Comparison of ENCODE assay signal across 16 cellular contexts in the genomic region with DNA sequence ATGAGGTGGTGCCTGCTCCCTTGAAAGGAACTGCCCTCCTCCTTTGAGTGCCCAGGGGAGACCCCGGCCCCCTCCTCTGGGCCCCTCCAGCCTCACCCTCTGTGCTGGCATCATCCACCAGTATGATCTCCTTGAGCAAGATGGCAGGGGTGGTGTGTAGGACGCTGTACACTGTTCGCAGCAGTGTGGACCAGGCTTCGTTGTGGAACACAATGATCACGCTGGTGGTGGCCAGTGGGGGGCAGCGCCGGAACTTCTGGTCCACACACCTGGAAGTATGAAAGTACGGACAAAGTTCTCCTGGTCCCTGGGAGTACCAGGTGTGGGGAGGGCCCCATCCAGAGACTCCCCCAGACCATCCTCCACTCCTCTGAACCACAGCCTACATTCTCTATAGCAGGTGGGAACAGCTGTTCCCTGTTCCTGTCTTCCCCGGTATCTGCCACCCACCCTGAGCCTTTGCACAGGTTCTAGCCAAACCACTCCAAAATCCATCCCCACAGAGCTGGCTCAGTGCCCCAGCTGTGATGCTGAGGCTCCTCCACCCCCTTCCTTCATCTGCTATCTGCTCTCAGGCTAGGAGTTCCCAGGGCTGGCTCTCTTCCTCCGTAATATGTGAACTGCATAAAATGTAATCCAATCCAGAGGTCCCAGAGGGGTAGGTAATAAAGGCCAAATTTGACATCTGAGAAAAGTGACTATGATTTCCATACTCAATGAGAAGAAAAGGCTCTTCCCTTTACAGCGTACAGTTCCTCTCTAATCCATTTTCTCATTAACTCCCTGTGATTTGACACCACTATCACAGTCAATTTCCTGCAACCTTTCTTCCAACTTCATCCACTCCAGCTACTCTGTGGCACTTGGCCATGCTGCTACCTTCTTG. TPM values are rescaled to one million over a fixed set of nuclear protein-coding genes. Genes with fewer than 3 reads are reported as not detected.
DNase-seq lines count a peak whose midpoint lies in the region; ATAC-seq, FAIRE-seq and TF ChIP-seq lines count a peak whose summit lies in the region.
"Had no signal": no experiment of that assay in that cellular context is flagged by ENCODE, and none has a peak within 500 bp of the region (broad histone marks: within the 10 kb centered on the region; RNA-seq: fewer than 3 reads in every experiment).

No MANE protein-coding gene starts in this region.

- H3K23ac ChIP-seq in H1 (ENCODE audit: insufficient read length) (no peak overlapping the region), trophoblast cell (ENCODE audit: low read length) (no peak overlapping the region)

- H2AK5ac ChIP-seq in H1 (ENCODE audit: low read depth, low read length), result no peak overlapping the region
- H2AK5ac ChIP-seq in trophoblast cell (ENCODE audit: low read length), result peak overlapping the region; percentile 11

- TF ChIP-seq RAD21 in H1 (IDR thresholded peaks at IDR 0.05 in 1 of 2, conservative IDR thresholded peaks at IDR 0.05 in 1 of 2; ENCODE audit: low read depth in 2 of 2, low read length in 2 of 2), result peak in 1 of 2 experiments; percentile 36; a peak in 1 of 4 replicates

- no peak overlapping the region for H3K56ac ChIP-seq in H1 (replicated peaks; ENCODE audit: insufficient read length, low read depth, low read length)

- H4K8ac ChIP-seq in H1 (ENCODE audit: extremely low read depth, insufficient read depth, low read length) (no peak overlapping the region), trophoblast cell (ENCODE audit: low read depth, low read length) (no peak overlapping the region)

- H4K20me1 ChIP-seq in H1 (replicated peaks in 1 of 2; ENCODE audit: control insufficient read depth in 1 of 2, insufficient read depth in 2 of 2, low read length in 2 of 2), result no peaks in the 10 kb centered on the region

- POLR2A ChIA-PET in H1 (lab: Charles Lee; ENCODE audit: partially characterized antibody), result interaction anchor here (0.9 to 1.7 kb wide), 3 partner anchors 12 to 17 kb away, joined by 3 to 6 read pairs (median 3); no protein-coding TSS in a partner anchor

- H3K4ac ChIP-seq in H1 (replicated peaks; ENCODE audit: insufficient read length, low read depth, low read length) (no peak overlapping the region), trophoblast cell (ENCODE audit: low read depth, low read length) (no peak overlapping the region)

- no peak overlapping the region for H3K27ac Mint-ChIP-seq in activated naive CD8-positive, alpha-beta T cell treated with anti-CD3 and anti-CD28 coated beads for 36 hours
- no peak overlapping the region for H3K27ac Mint-ChIP-seq in activated CD4-positive, alpha-beta T cell treated with anti-CD3 and anti-CD28 coated beads, Interleukin-2, amount 10 ng/mL, durations not matched to agents 24 days and 14 days
- no peak overlapping the region for H3K27ac Mint-ChIP-seq in activated naive CD8-positive, alpha-beta T cell treated with anti-CD3 and anti-CD28 coated beads, Interleukin-2, amount 50 U/mL, for 24 hours

- no peak for TF ChIP-seq POLR2A in H1 (IDR thresholded peaks at IDR 0.05; ENCODE audit: control extremely low read depth in 1 of 2, low read depth in 2 of 2, low read length in 2 of 2)

- H2BK5ac ChIP-seq in H1 (ENCODE audit: low read depth, low read length) (no peak overlapping the region), trophoblast cell (ENCODE audit: low read depth, low read length, poor library complexity) (no peak overlapping the region)

- no peak overlapping the region for H3K4me3 Mint-ChIP-seq in activated naive CD8-positive, alpha-beta T cell treated with anti-CD3 and anti-CD28 coated beads for 36 hours
- no peak overlapping the region for H3K4me3 Mint-ChIP-seq in activated CD4-positive, alpha-beta T cell treated with anti-CD3 and anti-CD28 coated beads, Interleukin-2, amount 10 ng/mL, durations not matched to agents 24 days and 14 days
- H3K4me3 Mint-ChIP-seq in activated naive CD8-positive, alpha-beta T cell treated with anti-CD3 and anti-CD28 coated beads, Interleukin-2, amount 50 U/mL, for 24 hours, result no peak overlapping the region

- no peak overlapping the region for H4K12ac ChIP-seq in trophoblast cell (ENCODE audit: low read depth, low read length)

- H3K14ac ChIP-seq in H1 (ENCODE audit: insufficient read length) (no peak overlapping the region), trophoblast cell (ENCODE audit: low read length) (no peak overlapping the region)

- no peak overlapping the region for H2BK12ac ChIP-seq in H1 (ENCODE audit: low read depth, low read length)
- H2BK12ac ChIP-seq in trophoblast cell (ENCODE audit: low read length), result peak overlapping the region; percentile 6

- H3K27ac ChIP-seq in H1 (ENCODE audit: low read depth, low read length), result no peak overlapping the region
- no peak overlapping the region for H3K27ac ChIP-seq in trophoblast cell (ENCODE audit: low read depth, low read length)
- H3K27ac ChIP-seq: pancreas had no signal

- peaks cover 0 to 7% (median 2%) of the 10 kb centered on the region in 4 experiments; a peak in 5 of 7 replicates for H3K4me1 ChIP-seq in H1 (replicated peaks in 1 of 4; ENCODE audit: control insufficient read depth in 3 of 4, insufficient read depth in 4 of 4, low read length in 3 of 4)
- peaks cover 4 to 7% of the 10 kb centered on the region in 2 experiments for H3K4me1 ChIP-seq in trophoblast cell (ENCODE audit: control insufficient read depth in 1 of 2, insufficient read depth in 2 of 2, low read length in 2 of 2)
- H3K4me1 ChIP-seq: pancreas had no signal

- peaks cover 20% of the 10 kb centered on the region for H3K4me1 Mint-ChIP-seq in activated naive CD8-positive, alpha-beta T cell treated with anti-CD3 and anti-CD28 coated beads for 36 hours
- H3K4me1 Mint-ChIP-seq in activated CD4-positive, alpha-beta T cell treated with anti-CD3 and anti-CD28 coated beads, Interleukin-2, amount 10 ng/mL, durations not matched to agents 24 days and 14 days, result peaks cover 29% of the 10 kb centered on the region
- peaks cover 33% of the 10 kb centered on the region for H3K4me1 Mint-ChIP-seq in activated naive CD8-positive, alpha-beta T cell treated with anti-CD3 and anti-CD28 coated beads, Interleukin-2, amount 50 U/mL, for 24 hours

- H3K27me3 Mint-ChIP-seq in activated naive CD8-positive, alpha-beta T cell treated with anti-CD3 and anti-CD28 coated beads for 36 hours, result no peaks in the 10 kb centered on the region
- no peaks in the 10 kb centered on the region for H3K27me3 Mint-ChIP-seq in activated CD4-positive, alpha-beta T cell treated with anti-CD3 and anti-CD28 coated beads, Interleukin-2, amount 10 ng/mL, durations not matched to agents 24 days and 14 days
- H3K27me3 Mint-ChIP-seq in activated naive CD8-positive, alpha-beta T cell treated with anti-CD3 and anti-CD28 coated beads, Interleukin-2, amount 50 U/mL, for 24 hours, result no peaks in the 10 kb centered on the region

- H3K79me1 ChIP-seq in H1 (ENCODE audit: low read depth, low read length) (no peaks in the 10 kb centered on the region), trophoblast cell (ENCODE audit: low read length) (peaks cover 22% of the 10 kb centered on the region)

- no peak overlapping the region for H4K5ac ChIP-seq in H1 (ENCODE audit: insufficient read length, low read depth, low read length)

- no peaks in the 10 kb centered on the region; the same call in 1 of the 2 replicates for H3K23me2 ChIP-seq in H1 (ENCODE audit: low read depth, low read length)

- no peak overlapping the region for H2AFZ ChIP-seq in H1 (ENCODE audit: low read length)
- no peak overlapping the region for H2AFZ ChIP-seq in trophoblast cell (ENCODE audit: insufficient read depth, low read length, poor library complexity)

- H3K27me3 ChIP-seq in H1 (replicated peaks in 1 of 4; ENCODE audit: control insufficient read depth in 3 of 4, extremely low read depth in 1 of 4, insufficient read depth in 3 of 4, low read length in 3 of 4) (no peaks in the 10 kb centered on the region), trophoblast cell (ENCODE audit: insufficient read depth, low read length) (no peaks in the 10 kb centered on the region)
- H3K27me3 ChIP-seq: pancreas had no signal

- 85% methylated on average over 10 of the region's 11 CpGs; no CpG with 5 or more reads in 1 of the 2 experiments for WGBS in H1 (ENCODE audit: extremely low coverage in 1 of 2, insufficient coverage in 1 of 2, insufficient read length in 1 of 2, insufficient replicate concordance in 2 of 2, low coverage in 1 of 2, low lambda C conversion rate in 2 of 2, missing lambda C conversion rate in 1 of 2), 2 experiments
- WGBS in trophoblast cell (ENCODE audit: extremely low coverage, insufficient coverage, insufficient read length), result no CpG with 5 or more reads among the region's 11 CpGs

- TF ChIP-seq EP300 in H1 (IDR thresholded peaks at IDR 0.05; ENCODE audit: borderline replicate concordance in 1 of 2, low read depth in 2 of 2, low read length in 2 of 2), result no peak

- H3K18ac ChIP-seq in H1 (ENCODE audit: extremely low read depth, low read length) (no peak overlapping the region), trophoblast cell (ENCODE audit: low read length) (no peak overlapping the region)

- H3K4me2 ChIP-seq in H1 (ENCODE audit: insufficient read depth in 1 of 2, low read depth in 2 of 2, low read length in 2 of 2), result no peak overlapping the region
- no peak overlapping the region for H3K4me2 ChIP-seq in trophoblast cell (ENCODE audit: low read length)

- no peak for ATAC-seq in activated naive CD8-positive, alpha-beta T cell treated with anti-CD3 and anti-CD28 coated beads, Interleukin-2, amount 50 U/mL, for 24 hours
- ATAC-seq: pancreas had no signal

- H3K4me3 ChIP-seq in H1 (ENCODE audit: extremely low read depth in 1 of 4, insufficient read depth in 2 of 4, low read depth in 3 of 4, low read length in 4 of 4), result no peak overlapping the region
- no peak overlapping the region for H3K4me3 ChIP-seq in trophoblast cell (ENCODE audit: low read depth, low read length)
- H3K4me3 ChIP-seq: pancreas had no signal

- H3K9me3 Mint-ChIP-seq in activated naive CD8-positive, alpha-beta T cell treated with anti-CD3 and anti-CD28 coated beads for 36 hours, result no peaks in the 10 kb centered on the region
- H3K9me3 Mint-ChIP-seq in activated CD4-positive, alpha-beta T cell treated with anti-CD3 and anti-CD28 coated beads, Interleukin-2, amount 10 ng/mL, durations not matched to agents 24 days and 14 days, result no peaks in the 10 kb centered on the region
- peaks cover 5% of the 10 kb centered on the region for H3K9me3 Mint-ChIP-seq in activated naive CD8-positive, alpha-beta T cell treated with anti-CD3 and anti-CD28 coated beads, Interleukin-2, amount 50 U/mL, for 24 hours

- DNase-seq in NCI-H1105 treated with DMSO at 0.1 percent for 48 hours (lab: John Stamatoyannopoulos, UW) (peak; percentile 19), NCI-H1105 (lab: John Stamatoyannopoulos, UW) (no peak), NCI-H2107 treated with DMSO at 0.1 percent for 48 hours (lab: John Stamatoyannopoulos, UW; ENCODE audit: unreplicated experiment) (peak; percentile 97), H1 (ENCODE audit: low read depth in 1 of 2, low spot score in 2 of 2) (no peak), trophoblast cell (no peak)
- no peak for DNase-seq in activated naive CD8-positive, alpha-beta T cell treated with anti-CD3 and anti-CD28 coated beads for 36 hours
- DNase-seq in activated CD4-positive, alpha-beta T cell treated with anti-CD3 and anti-CD28 coated beads, Interleukin-2, amount 10 ng/mL, durations not matched to agents 24 days and 14 days, result no peak
- DNase-seq in activated naive CD8-positive, alpha-beta T cell treated with anti-CD3 and anti-CD28 coated beads, Interleukin-2, amount 50 U/mL, for 24 hours, result no peak
- DNase-seq: Karpas-422; NCI-H82; pancreas; SHP77; stimulated activated CD8-positive, alpha-beta memory T cell treated with anti-CD3 and anti-CD28 coated beads, Interleukin-4, amount 100 ng/mL, for 48 hours had no signal

- H3K79me2 ChIP-seq in H1 (ENCODE audit: control insufficient read depth in 1 of 2, insufficient read depth in 2 of 2, low read length in 2 of 2), result no peaks in the 10 kb centered on the region
- H3K79me2 ChIP-seq in trophoblast cell (ENCODE audit: control insufficient read depth, insufficient read depth, low read length, poor library complexity), result peaks cover 2% of the 10 kb centered on the region

- H3K36me3 ChIP-seq in H1 (ENCODE audit: control insufficient read depth in 2 of 4, insufficient read depth in 4 of 4, low read length in 3 of 4) (peaks cover 4 to 13% (median 8%) of the 10 kb centered on the region in 4 experiments; a peak in 6 of 8 replicates), trophoblast cell (ENCODE audit: control insufficient read depth in 1 of 2, insufficient read depth in 2 of 2, low read length in 2 of 2) (peaks cover 54 to 77% of the 10 kb centered on the region in 2 experiments)

- H3K9ac ChIP-seq in H1 (replicated peaks in 1 of 4; ENCODE audit: extremely low read depth in 1 of 4, low read depth in 3 of 4, low read length in 3 of 4) (no peak overlapping the region), trophoblast cell (ENCODE audit: low read length) (peak overlapping the region; percentile 11)

- H2BK20ac ChIP-seq in H1 (ENCODE audit: low read length), result no peak overlapping the region

- TF ChIP-seq CTCF in H1 (IDR thresholded peaks at IDR 0.05; ENCODE audit: control extremely low read depth in 1 of 3, insufficient read depth in 1 of 3, low read depth in 1 of 3, low read length in 3 of 3), result peak in 2 of 3 experiments; percentile 33 to 49; a peak in 2 of 4 replicates

- FAIRE-seq in H1 (lab: Jason Lieb, UNC), result no peak
- FAIRE-seq: pancreas had no signal

- no peak overlapping the region for H2BK15ac ChIP-seq in H1 (ENCODE audit: low read length)

- CTCF ChIA-PET in H1 (lab: Charles Lee; ENCODE audit: partially characterized antibody), result interaction anchor here (0.8 to 2.6 kb wide), 10 partner anchors 9 to 155 kb away, joined by 3 to 8 read pairs (median 4); partner anchors contain the start of gene GALNT6

- H3K36me3 Mint-ChIP-seq in activated naive CD8-positive, alpha-beta T cell treated with anti-CD3 and anti-CD28 coated beads for 36 hours, result peaks cover 57% of the 10 kb centered on the region
- H3K36me3 Mint-ChIP-seq in activated CD4-positive, alpha-beta T cell treated with anti-CD3 and anti-CD28 coated beads, Interleukin-2, amount 10 ng/mL, durations not matched to agents 24 days and 14 days (ENCODE audit: low read depth), result peaks cover 47% of the 10 kb centered on the region
- H3K36me3 Mint-ChIP-seq in activated naive CD8-positive, alpha-beta T cell treated with anti-CD3 and anti-CD28 coated beads, Interleukin-2, amount 50 U/mL, for 24 hours (ENCODE audit: low read depth), result peaks cover 76% of the 10 kb centered on the region

- H3K9me3 ChIP-seq in H1 (ENCODE audit: insufficient read depth in 2 of 2, low read depth in 1 of 2, low read length in 1 of 2) (no peaks in the 10 kb centered on the region), trophoblast cell (ENCODE audit: insufficient read depth, low read depth, low read length) (peaks cover 1% of the 10 kb centered on the region)
- H3K9me3 ChIP-seq: pancreas had no signal

- no peak overlapping the region for H4K91ac ChIP-seq in H1 (replicated peaks; ENCODE audit: insufficient read length, low read length)
- no peak overlapping the region for H4K91ac ChIP-seq in trophoblast cell (ENCODE audit: low read depth, low read length)

- H2BK120ac ChIP-seq in H1 (replicated peaks; ENCODE audit: low read depth, low read length) (no peak overlapping the region), trophoblast cell (ENCODE audit: insufficient read depth, low read length, poor library complexity) (peak overlapping the region; percentile 28)

- intact Hi-C loops in activated CD4-positive, alpha-beta T cell treated with anti-CD3 and anti-CD28 coated beads, Interleukin-2, amount 10 ng/mL, durations not matched to agents 24 days and 14 days (cut with micrococcal nuclease), result no loop called here

RNA-seq across cellular contexts. Expression of gene GALNT6, which starts 13.9 kb away (rescaled TPM):
- total RNA-seq in H1 (2021; fragmentation: NEBNext Ultra II Directional; extraction: Animal tissue kit (Norgen Biotek cat#: 25700)), result 10.7 and 12.5 TPM in 2 replicates
- polyA plus RNA-seq in H1 (2011; rRNA removed), result 5.8 and 11.1 TPM in 2 replicates
- 10.8 TPM for polyA plus RNA-seq in H1 (2011; cell fraction: cytosol; rRNA removed)
- polyA plus RNA-seq in H1 (2011; cell fraction: nucleus; rRNA removed), result 18.6 TPM
- polyA plus RNA-seq in H1 (2012, experiment 1 of 2), result 8.3 to 10.9 TPM (median 9.0 TPM) in 4 replicates
- 3.2 TPM for polyA plus RNA-seq in H1 (2012, experiment 2 of 2)
- polyA plus RNA-seq in H1 (2013, experiment 1 of 2), result 11.5 TPM
- 13.3 TPM for polyA plus RNA-seq in H1 (2013, experiment 2 of 2)
- polyA minus RNA-seq in H1 (2011; rRNA and poly(A)+ RNA removed), result 13.1 and 21.2 TPM in 2 replicates
- 10.8 TPM for polyA minus RNA-seq in H1 (2011; cell fraction: cytosol; rRNA and poly(A)+ RNA removed)
- 21.6 TPM for polyA minus RNA-seq in H1 (2011; cell fraction: nucleus; rRNA and poly(A)+ RNA removed)
- 65.5 and 68.0 TPM in 2 replicates for polyA plus RNA-seq in trophoblast cell (2013)
- 10 to 100 TPM; 19.0 to 19.9 TPM for total RNA-seq in activated naive CD8-positive, alpha-beta T cell treated with anti-CD3 and anti-CD28 coated beads for 36 hours
- 10.7 and 12.8 TPM in 2 replicates for total RNA-seq in activated CD4-positive, alpha-beta T cell treated with anti-CD3 and anti-CD28 coated beads, Interleukin-2, amount 10 ng/mL, durations not matched to agents 24 days and 14 days

RNA-seq across cellular contexts. Expression of gene CELA1, which starts 30.9 kb away (rescaled TPM):
- not detected in 2 replicates for total RNA-seq in H1 (2021; fragmentation: NEBNext Ultra II Directional; extraction: Animal tissue kit (Norgen Biotek cat#: 25700))
- polyA plus RNA-seq in H1 (2011; rRNA removed), result 0.09 TPM in 1 of 2 replicates, not detected in the other
- not detected for polyA plus RNA-seq in H1 (2011; cell fraction: cytosol; rRNA removed)
- polyA plus RNA-seq in H1 (2011; cell fraction: nucleus; rRNA removed), result not detected
- not detected in 4 replicates for polyA plus RNA-seq in H1 (2012, experiment 1 of 2)
- polyA plus RNA-seq in H1 (2012, experiment 2 of 2), result not detected
- polyA plus RNA-seq in H1 (2013, experiment 1 of 2), result not detected
- not detected for polyA plus RNA-seq in H1 (2013, experiment 2 of 2)
- polyA minus RNA-seq in H1 (2011; rRNA and poly(A)+ RNA removed), result not detected in 2 replicates
- not detected for polyA minus RNA-seq in H1 (2011; cell fraction: cytosol; rRNA and poly(A)+ RNA removed)
- not detected for polyA minus RNA-seq in H1 (2011; cell fraction: nucleus; rRNA and poly(A)+ RNA removed)
- not detected in 2 replicates for polyA plus RNA-seq in trophoblast cell (2013)
- not detected for total RNA-seq in activated naive CD8-positive, alpha-beta T cell treated with anti-CD3 and anti-CD28 coated beads for 36 hours
- total RNA-seq in activated CD4-positive, alpha-beta T cell treated with anti-CD3 and anti-CD28 coated beads, Interleukin-2, amount 10 ng/mL, durations not matched to agents 24 days and 14 days, result not detected in 2 replicates
- total RNA-seq: lung microvascular endothelial cell, pancreas, urinary bladder had no signal
- polyA plus RNA-seq: esophagus, pancreas, urinary bladder had no signal

RNA-seq across cellular contexts. Expression of gene SLC4A8, which starts 47.3 kb away (rescaled TPM):
- 13.4 and 15.2 TPM in 2 replicates for total RNA-seq in H1 (2021; fragmentation: NEBNext Ultra II Directional; extraction: Animal tissue kit (Norgen Biotek cat#: 25700))
- 8.6 and 11.2 TPM in 2 replicates for polyA plus RNA-seq in H1 (2011; rRNA removed)
- 9.1 TPM for polyA plus RNA-seq in H1 (2011; cell fraction: cytosol; rRNA removed)
- 8.8 TPM for polyA plus RNA-seq in H1 (2011; cell fraction: nucleus; rRNA removed)
- 5.5 to 7.9 TPM (median 7.2 TPM) in 4 replicates for polyA plus RNA-seq in H1 (2012, experiment 1 of 2)
- 1.4 TPM for polyA plus RNA-seq in H1 (2012, experiment 2 of 2)
- 4.3 TPM for polyA plus RNA-seq in H1 (2013, experiment 1 of 2)
- polyA plus RNA-seq in H1 (2013, experiment 2 of 2), result 3.6 TPM
- 25.2 and 27.7 TPM in 2 replicates for polyA minus RNA-seq in H1 (2011; rRNA and poly(A)+ RNA removed)
- 9.0 TPM for polyA minus RNA-seq in H1 (2011; cell fraction: cytosol; rRNA and poly(A)+ RNA removed)
- polyA minus RNA-seq in H1 (2011; cell fraction: nucleus; rRNA and poly(A)+ RNA removed), result 18.1 TPM
- polyA plus RNA-seq in trophoblast cell (2013), result 46.9 and 48.0 TPM in 2 replicates
- total RNA-seq in activated naive CD8-positive, alpha-beta T cell treated with anti-CD3 and anti-CD28 coated beads for 36 hours, result 1 to 10 TPM; 1.3 to 2.1 TPM
- total RNA-seq in activated CD4-positive, alpha-beta T cell treated with anti-CD3 and anti-CD28 coated beads, Interleukin-2, amount 10 ng/mL, durations not matched to agents 24 days and 14 days, result 1.4 and 2.3 TPM in 2 replicates

RNA-seq across cellular contexts. Expression of gene BIN2, which starts 53.4 kb away (rescaled TPM):
- not detected in 2 replicates for total RNA-seq in H1 (2021; fragmentation: NEBNext Ultra II Directional; extraction: Animal tissue kit (Norgen Biotek cat#: 25700))
- 0.05 TPM in 1 of 2 replicates, not detected in the other for polyA plus RNA-seq in H1 (2011; rRNA removed)
- polyA plus RNA-seq in H1 (2011; cell fraction: cytosol; rRNA removed), result 0.08 TPM
- polyA plus RNA-seq in H1 (2011; cell fraction: nucleus; rRNA removed), result not detected
- 0.13 TPM in 1 of 4 replicates, not detected in the others for polyA plus RNA-seq in H1 (2012, experiment 1 of 2)
- not detected for polyA plus RNA-seq in H1 (2012, experiment 2 of 2)
- polyA plus RNA-seq in H1 (2013, experiment 1 of 2), result 0.04 TPM
- polyA plus RNA-seq in H1 (2013, experiment 2 of 2), result 0.07 TPM
- polyA minus RNA-seq in H1 (2011; rRNA and poly(A)+ RNA removed), result 0.24 TPM in 1 of 2 replicates, not detected in the other
- polyA minus RNA-seq in H1 (2011; cell fraction: cytosol; rRNA and poly(A)+ RNA removed), result not detected
- not detected for polyA minus RNA-seq in H1 (2011; cell fraction: nucleus; rRNA and poly(A)+ RNA removed)
- 1.5 and 1.6 TPM in 2 replicates for polyA plus RNA-seq in trophoblast cell (2013)
- 10 to 100 TPM; 32.0 to 34.2 TPM for total RNA-seq in activated naive CD8-positive, alpha-beta T cell treated with anti-CD3 and anti-CD28 coated beads for 36 hours
- total RNA-seq in activated CD4-positive, alpha-beta T cell treated with anti-CD3 and anti-CD28 coated beads, Interleukin-2, amount 10 ng/mL, durations not matched to agents 24 days and 14 days, result 31.7 and 33.2 TPM in 2 replicates
- total RNA-seq: lung microvascular endothelial cell had no signal

Comparison
In these comparisons a context has a peak if more than half of its experiments do, and no peak if none do; other contexts are left out.
1. DNase-seq: peak in NCI-H1105 treated with DMSO at 0.1 percent for 48 hours (single experiment) and NCI-H2107 treated with DMSO at 0.1 percent for 48 hours (single experiment); none in NCI-H1105 (single experiment), H1 (0 of 2), trophoblast cell (0 of 2), activated naive CD8-positive, alpha-beta T cell treated with anti-CD3 and anti-CD28 coated beads for 36 hours (single experiment), activated CD4-positive, alpha-beta T cell treated with anti-CD3 and anti-CD28 coated beads, Interleukin-2, amount 10 ng/mL, durations not matched to agents 24 days and 14 days (single experiment) and activated naive CD8-positive, alpha-beta T cell treated with anti-CD3 and anti-CD28 coated beads, Interleukin-2, amount 50 U/mL, for 24 hours (single experiment).